ENCODE assay signal across 1 cellular context in the genomic region with DNA sequence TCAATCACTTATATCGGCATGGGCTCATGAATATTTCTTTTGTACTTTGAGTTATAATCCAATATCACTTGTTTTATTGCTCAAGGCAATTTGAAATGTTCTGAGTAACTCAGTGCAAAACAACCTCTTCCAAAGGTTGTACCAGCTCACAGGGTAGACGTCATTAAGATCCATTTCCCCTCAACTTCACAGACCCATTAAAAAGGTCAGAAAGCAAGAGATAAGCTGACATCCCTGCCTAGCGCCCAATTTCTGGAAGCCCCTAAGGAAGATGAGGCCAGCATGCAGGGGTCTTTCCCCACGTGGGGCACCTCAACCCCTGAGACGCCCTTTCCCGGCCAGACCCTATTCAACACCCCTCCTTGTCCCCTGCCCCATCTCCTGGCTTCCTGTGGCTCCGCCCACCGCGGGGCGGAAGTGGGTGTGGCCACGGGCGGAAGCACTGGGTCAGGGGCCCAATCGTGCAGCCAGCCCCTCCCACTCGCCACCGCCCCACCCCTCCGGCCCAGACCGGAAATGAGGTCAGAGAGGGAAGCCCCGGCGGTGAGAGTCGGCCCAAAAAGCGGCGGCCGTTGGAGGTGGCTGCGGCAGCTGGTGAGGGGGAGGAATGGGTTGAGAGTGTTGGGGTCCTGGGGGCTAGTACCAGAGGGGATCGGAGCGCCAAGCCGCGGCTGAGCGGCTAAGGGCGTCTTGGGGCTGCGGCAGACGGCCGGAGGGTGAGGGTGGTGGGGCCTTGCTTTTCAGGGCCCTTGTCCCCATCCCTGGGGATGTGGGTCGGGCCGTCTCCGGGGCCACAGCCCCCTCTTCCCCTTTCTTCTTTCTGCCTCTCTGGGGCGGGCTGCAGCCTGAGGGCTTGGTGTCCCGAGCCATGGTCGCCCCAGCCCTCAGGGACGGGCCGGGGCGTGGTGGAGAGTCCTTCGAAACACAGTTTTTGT.
TF ChIP-seq lines count a peak whose summit lies in the region.

Gene GPATCH2L, plus strand, starts transcription at position 525 of the 935 bp plus-strand sequence. CDS start 2,442 bp downstream, outside the sequence.

TF ChIP-seq in HepG2, 621 proteins besides CTCF, POLR2A, EP300 and RAD21 (continued from another document and continues in another):
- no peak for TF ChIP-seq ZBED4 (CRISPR knock-in tag; IDR thresholded peaks at IDR 0.05; ENCODE audit: borderline replicate concordance)
- TF ChIP-seq, protein P1, sequence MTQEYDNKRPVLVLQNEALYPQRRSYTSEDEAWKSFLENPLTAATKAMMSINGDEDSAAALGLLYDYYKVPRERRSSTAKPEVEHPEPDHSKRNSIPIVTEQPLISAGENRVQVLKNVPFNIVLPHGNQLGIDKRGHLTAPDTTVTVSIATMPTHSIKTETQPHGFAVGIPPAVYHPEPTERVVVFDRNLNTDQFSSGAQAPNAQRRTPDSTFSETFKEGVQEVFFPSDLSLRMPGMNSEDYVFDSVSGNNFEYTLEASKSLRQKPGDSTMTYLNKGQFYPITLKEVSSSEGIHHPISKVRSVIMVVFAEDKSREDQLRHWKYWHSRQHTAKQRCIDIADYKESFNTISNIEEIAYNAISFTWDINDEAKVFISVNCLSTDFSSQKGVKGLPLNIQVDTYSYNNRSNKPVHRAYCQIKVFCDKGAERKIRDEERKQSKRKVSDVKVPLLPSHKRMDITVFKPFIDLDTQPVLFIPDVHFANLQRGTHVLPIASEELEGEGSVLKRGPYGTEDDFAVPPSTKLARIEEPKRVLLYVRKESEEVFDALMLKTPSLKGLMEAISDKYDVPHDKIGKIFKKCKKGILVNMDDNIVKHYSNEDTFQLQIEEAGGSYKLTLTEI (CRISPR knock-in tag; conservative IDR thresholded peaks at IDR 0.05) = no peak
- TF ChIP-seq ZNF124 (CRISPR knock-in tag; IDR thresholded peaks at IDR 0.05) = no peak
- TF ChIP-seq SP140L (CRISPR knock-in tag; IDR thresholded peaks at IDR 0.05; ENCODE audit: borderline replicate concordance) = no peak
- no peak for TF ChIP-seq NFE2 (CRISPR knock-in tag; IDR thresholded peaks at IDR 0.05)
- peak; percentile 30; the same call in 1 of the 2 replicates for TF ChIP-seq ZNF777 (CRISPR knock-in tag; IDR thresholded peaks at IDR 0.05)
- TF ChIP-seq SOX13 (IDR thresholded peaks at IDR 0.05) = no peak
- no peak for TF ChIP-seq SOX13 (CRISPR knock-in tag; conservative IDR thresholded peaks at IDR 0.05 in 1 of 2, IDR thresholded peaks at IDR 0.05 in 1 of 2)
- no peak for TF ChIP-seq REXO4 (CRISPR knock-in tag; IDR thresholded peaks at IDR 0.05; ENCODE audit: borderline replicate concordance)
- peak; percentile 31; the same call in 1 of the 2 replicates for TF ChIP-seq ZZZ3 (CRISPR knock-in tag; IDR thresholded peaks at IDR 0.05; ENCODE audit: borderline replicate concordance)
- no peak for TF ChIP-seq ZNF484 (CRISPR knock-in tag; IDR thresholded peaks at IDR 0.05; ENCODE audit: borderline replicate concordance, low read depth)
- no peak; the same call in 1 of the 2 replicates for TF ChIP-seq ZNF607 (CRISPR knock-in tag; IDR thresholded peaks at IDR 0.05; ENCODE audit: borderline replicate concordance)
- TF ChIP-seq NBN (conservative IDR thresholded peaks at IDR 0.05) = no peak
- TF ChIP-seq ATF7-NPFF (CRISPR knock-in tag; IDR thresholded peaks at IDR 0.05; ENCODE audit: low read depth) = no peak
- peak; percentile 74 for TF ChIP-seq TAF1 (CRISPR knock-in tag; IDR thresholded peaks at IDR 0.05)
- TF ChIP-seq SRF (IDR thresholded peaks at IDR 0.05; ENCODE audit: low read depth, low read length) = no peak
- no peak for TF ChIP-seq ZNF337 (CRISPR knock-in tag; IDR thresholded peaks at IDR 0.05; ENCODE audit: borderline replicate concordance, low read depth)
- TF ChIP-seq ZNF546 (CRISPR knock-in tag; conservative IDR thresholded peaks at IDR 0.05) = no peak
- TF ChIP-seq KDM5A (IDR thresholded peaks at IDR 0.05; ENCODE audit: borderline replicate concordance, low read length) = peak; percentile 57; the same call in 1 of the 2 replicates
- no peak for TF ChIP-seq GTF2F1 (IDR thresholded peaks at IDR 0.05; ENCODE audit: low read length)
- TF ChIP-seq ZNF780A (CRISPR knock-in tag; IDR thresholded peaks at IDR 0.05) = no peak
- TF ChIP-seq ZNF737 (CRISPR knock-in tag; IDR thresholded peaks at IDR 0.05; ENCODE audit: borderline replicate concordance) = no peak
- TF ChIP-seq MED13 (CRISPR knock-in tag; IDR thresholded peaks at IDR 0.05) = no peak
- TF ChIP-seq SCMH1 (CRISPR knock-in tag; IDR thresholded peaks at IDR 0.05; ENCODE audit: borderline replicate concordance) = no peak
- no peak for TF ChIP-seq MATR3 (CRISPR knock-in tag; IDR thresholded peaks at IDR 0.05)
- no peak for TF ChIP-seq RNF219 (CRISPR knock-in tag; IDR thresholded peaks at IDR 0.05)
- TF ChIP-seq, protein P2, sequence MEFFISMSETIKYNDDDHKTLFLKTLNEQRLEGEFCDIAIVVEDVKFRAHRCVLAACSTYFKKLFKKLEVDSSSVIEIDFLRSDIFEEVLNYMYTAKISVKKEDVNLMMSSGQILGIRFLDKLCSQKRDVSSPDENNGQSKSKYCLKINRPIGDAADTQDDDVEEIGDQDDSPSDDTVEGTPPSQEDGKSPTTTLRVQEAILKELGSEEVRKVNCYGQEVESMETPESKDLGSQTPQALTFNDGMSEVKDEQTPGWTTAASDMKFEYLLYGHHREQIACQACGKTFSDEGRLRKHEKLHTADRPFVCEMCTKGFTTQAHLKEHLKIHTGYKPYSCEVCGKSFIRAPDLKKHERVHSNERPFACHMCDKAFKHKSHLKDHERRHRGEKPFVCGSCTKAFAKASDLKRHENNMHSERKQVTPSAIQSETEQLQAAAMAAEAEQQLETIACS (CRISPR knock-in tag; IDR thresholded peaks at IDR 0.05) = no peak
- TF ChIP-seq ARID2 (CRISPR knock-in tag; IDR thresholded peaks at IDR 0.05; ENCODE audit: borderline replicate concordance) = no peak
- no peak for TF ChIP-seq JDP2 (CRISPR knock-in tag; IDR thresholded peaks at IDR 0.05; ENCODE audit: borderline replicate concordance)
- TF ChIP-seq SKI (IDR thresholded peaks at IDR 0.05; ENCODE audit: partially characterized antibody) = no peak
- TF ChIP-seq CBX1 (IDR thresholded peaks at IDR 0.05; ENCODE audit: low read depth) = no peak
- TF ChIP-seq ZSCAN29 (CRISPR knock-in tag; conservative IDR thresholded peaks at IDR 0.05) = 0 out of 2 replicates have a peak, but pooled peaks have one; percentile 57
- 0 out of 2 replicates have a peak, but pooled peaks have one; percentile 61 for TF ChIP-seq ZNF709 (CRISPR knock-in tag; IDR thresholded peaks at IDR 0.05)
- peak; percentile 23; the same call in 1 of the 2 replicates for TF ChIP-seq KLF11 (CRISPR knock-in tag; IDR thresholded peaks at IDR 0.05)
- no peak for TF ChIP-seq FOXM1 (CRISPR knock-in tag; IDR thresholded peaks at IDR 0.05)
- TF ChIP-seq ZNF770 (CRISPR knock-in tag; IDR thresholded peaks at IDR 0.05) = no peak
- no peak for TF ChIP-seq ZSCAN9 (CRISPR knock-in tag; IDR thresholded peaks at IDR 0.05; ENCODE audit: borderline replicate concordance)
- no peak for TF ChIP-seq JUNB (CRISPR knock-in tag; IDR thresholded peaks at IDR 0.05; ENCODE audit: borderline replicate concordance)
- peak; percentile 16; the same call in 1 of the 2 replicates for TF ChIP-seq MYC (CRISPR knock-in tag; IDR thresholded peaks at IDR 0.05; ENCODE audit: borderline replicate concordance)
- TF ChIP-seq, protein P3, sequence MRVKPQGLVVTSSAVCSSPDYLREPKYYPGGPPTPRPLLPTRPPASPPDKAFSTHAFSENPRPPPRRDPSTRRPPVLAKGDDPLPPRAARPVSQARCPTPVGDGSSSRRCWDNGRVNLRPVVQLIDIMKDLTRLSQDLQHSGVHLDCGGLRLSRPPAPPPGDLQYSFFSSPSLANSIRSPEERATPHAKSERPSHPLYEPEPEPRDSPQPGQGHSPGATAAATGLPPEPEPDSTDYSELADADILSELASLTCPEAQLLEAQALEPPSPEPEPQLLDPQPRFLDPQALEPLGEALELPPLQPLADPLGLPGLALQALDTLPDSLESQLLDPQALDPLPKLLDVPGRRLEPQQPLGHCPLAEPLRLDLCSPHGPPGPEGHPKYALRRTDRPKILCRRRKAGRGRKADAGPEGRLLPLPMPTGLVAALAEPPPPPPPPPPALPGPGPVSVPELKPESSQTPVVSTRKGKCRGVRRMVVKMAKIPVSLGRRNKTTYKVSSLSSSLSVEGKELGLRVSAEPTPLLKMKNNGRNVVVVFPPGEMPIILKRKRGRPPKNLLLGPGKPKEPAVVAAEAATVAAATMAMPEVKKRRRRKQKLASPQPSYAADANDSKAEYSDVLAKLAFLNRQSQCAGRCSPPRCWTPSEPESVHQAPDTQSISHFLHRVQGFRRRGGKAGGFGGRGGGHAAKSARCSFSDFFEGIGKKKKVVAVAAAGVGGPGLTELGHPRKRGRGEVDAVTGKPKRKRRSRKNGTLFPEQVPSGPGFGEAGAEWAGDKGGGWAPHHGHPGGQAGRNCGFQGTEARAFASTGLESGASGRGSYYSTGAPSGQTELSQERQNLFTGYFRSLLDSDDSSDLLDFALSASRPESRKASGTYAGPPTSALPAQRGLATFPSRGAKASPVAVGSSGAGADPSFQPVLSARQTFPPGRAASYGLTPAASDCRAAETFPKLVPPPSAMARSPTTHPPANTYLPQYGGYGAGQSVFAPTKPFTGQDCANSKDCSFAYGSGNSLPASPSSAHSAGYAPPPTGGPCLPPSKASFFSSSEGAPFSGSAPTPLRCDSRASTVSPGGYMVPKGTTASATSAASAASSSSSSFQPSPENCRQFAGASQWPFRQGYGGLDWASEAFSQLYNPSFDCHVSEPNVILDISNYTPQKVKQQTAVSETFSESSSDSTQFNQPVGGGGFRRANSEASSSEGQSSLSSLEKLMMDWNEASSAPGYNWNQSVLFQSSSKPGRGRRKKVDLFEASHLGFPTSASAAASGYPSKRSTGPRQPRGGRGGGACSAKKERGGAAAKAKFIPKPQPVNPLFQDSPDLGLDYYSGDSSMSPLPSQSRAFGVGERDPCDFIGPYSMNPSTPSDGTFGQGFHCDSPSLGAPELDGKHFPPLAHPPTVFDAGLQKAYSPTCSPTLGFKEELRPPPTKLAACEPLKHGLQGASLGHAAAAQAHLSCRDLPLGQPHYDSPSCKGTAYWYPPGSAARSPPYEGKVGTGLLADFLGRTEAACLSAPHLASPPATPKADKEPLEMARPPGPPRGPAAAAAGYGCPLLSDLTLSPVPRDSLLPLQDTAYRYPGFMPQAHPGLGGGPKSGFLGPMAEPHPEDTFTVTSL (CRISPR knock-in tag; IDR thresholded peaks at IDR 0.05; ENCODE audit: borderline replicate concordance) = 0 out of 2 replicates have a peak, but pooled peaks have one; percentile 36
- TF ChIP-seq PTBP1 (IDR thresholded peaks at IDR 0.05; ENCODE audit: low read depth, low read length, poor library complexity, severe bottlenecking) = no peak
- TF ChIP-seq POGZ (CRISPR knock-in tag; IDR thresholded peaks at IDR 0.05) = peak; percentile 93
- peak; percentile 51; the same call in 1 of the 2 replicates for TF ChIP-seq SAP130 (CRISPR knock-in tag; IDR thresholded peaks at IDR 0.05; ENCODE audit: low read depth)
- TF ChIP-seq PCBP2 (optimal IDR thresholded peaks at IDR 0.05; ENCODE audit: low read depth, low read length, poor library complexity, severe bottlenecking) = peak; percentile 53
- no peak for TF ChIP-seq ZC3H13 (CRISPR knock-in tag; IDR thresholded peaks at IDR 0.05)
- TF ChIP-seq YEATS4 (CRISPR knock-in tag; IDR thresholded peaks at IDR 0.05; ENCODE audit: borderline replicate concordance) = peak; percentile 47; the same call in 1 of the 2 replicates
